Comparison of ENCODE assay signal across 1 cellular context in the genomic region with DNA sequence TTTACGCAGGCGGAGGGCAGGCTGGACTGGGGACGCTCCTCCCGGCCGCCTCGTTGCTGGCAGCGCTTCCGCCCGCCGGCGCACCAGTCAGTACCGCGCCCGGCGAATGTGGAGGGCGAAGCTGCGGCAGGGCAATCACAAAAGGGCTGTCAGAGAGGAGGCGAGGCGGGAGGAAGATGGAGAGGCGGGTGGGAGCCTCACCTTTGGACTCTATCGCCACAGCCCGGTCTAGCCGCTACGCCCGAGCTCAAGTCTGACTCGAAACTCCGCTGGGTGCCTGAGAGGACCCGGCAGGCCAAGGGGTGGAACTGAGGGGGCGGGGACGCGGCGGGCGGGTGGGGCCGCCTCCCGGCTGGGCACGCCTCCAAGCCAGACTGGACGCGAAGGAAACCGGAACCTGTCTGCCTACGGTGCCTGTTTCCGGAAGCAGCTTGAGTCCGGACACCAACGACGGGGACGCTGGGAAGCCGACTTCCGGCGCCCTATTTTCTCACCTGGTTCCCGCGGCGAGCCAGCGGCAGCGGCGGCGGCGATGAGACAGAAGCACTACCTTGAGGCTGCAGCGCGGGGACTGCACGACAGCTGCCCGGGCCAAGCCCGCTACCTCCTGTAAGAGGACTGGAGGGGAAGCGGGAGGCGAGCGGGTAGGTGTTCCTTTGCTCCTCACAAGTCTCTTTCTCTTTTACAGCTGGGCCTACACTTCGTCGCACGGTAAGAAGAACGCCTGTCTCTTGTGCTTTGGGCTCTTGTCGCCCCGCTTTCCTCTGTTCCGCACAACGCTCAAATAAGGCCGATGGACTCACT.
A peak's percentile ranks its signal among the peaks of the same experiment; 100 is the strongest.
TF ChIP-seq lines count a peak whose summit lies in the region.

A gene (plus strand): TSS at position 483 of the 804 bp plus-strand sequence.

TF ChIP-seq in HepG2, 621 proteins besides CTCF, POLR2A, EP300 and RAD21 (continued from another document and continues in another):
- TF ChIP-seq ZNF557 (CRISPR knock-in tag; IDR thresholded peaks at IDR 0.05), result no peak; the same call in 1 of the 2 replicates
- no peak for TF ChIP-seq HOXA9 (CRISPR knock-in tag; IDR thresholded peaks at IDR 0.05; ENCODE audit: borderline replicate concordance)
- TF ChIP-seq, protein P1, sequence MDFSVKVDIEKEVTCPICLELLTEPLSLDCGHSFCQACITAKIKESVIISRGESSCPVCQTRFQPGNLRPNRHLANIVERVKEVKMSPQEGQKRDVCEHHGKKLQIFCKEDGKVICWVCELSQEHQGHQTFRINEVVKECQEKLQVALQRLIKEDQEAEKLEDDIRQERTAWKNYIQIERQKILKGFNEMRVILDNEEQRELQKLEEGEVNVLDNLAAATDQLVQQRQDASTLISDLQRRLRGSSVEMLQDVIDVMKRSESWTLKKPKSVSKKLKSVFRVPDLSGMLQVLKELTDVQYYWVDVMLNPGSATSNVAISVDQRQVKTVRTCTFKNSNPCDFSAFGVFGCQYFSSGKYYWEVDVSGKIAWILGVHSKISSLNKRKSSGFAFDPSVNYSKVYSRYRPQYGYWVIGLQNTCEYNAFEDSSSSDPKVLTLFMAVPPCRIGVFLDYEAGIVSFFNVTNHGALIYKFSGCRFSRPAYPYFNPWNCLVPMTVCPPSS (IDR thresholded peaks at IDR 0.05), result no peak
- TF ChIP-seq, protein P2, sequence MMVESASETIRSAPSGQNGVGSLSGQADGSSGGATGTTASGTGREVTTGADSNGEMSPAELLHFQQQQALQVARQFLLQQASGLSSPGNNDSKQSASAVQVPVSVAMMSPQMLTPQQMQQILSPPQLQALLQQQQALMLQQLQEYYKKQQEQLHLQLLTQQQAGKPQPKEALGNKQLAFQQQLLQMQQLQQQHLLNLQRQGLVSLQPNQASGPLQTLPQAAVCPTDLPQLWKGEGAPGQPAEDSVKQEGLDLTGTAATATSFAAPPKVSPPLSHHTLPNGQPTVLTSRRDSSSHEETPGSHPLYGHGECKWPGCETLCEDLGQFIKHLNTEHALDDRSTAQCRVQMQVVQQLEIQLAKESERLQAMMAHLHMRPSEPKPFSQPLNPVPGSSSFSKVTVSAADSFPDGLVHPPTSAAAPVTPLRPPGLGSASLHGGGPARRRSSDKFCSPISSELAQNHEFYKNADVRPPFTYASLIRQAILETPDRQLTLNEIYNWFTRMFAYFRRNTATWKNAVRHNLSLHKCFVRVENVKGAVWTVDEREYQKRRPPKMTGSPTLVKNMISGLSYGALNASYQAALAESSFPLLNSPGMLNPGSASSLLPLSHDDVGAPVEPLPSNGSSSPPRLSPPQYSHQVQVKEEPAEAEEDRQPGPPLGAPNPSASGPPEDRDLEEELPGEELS (CRISPR knock-in tag; IDR thresholded peaks at IDR 0.05), result peak; percentile 65
- TF ChIP-seq, protein P3, sequence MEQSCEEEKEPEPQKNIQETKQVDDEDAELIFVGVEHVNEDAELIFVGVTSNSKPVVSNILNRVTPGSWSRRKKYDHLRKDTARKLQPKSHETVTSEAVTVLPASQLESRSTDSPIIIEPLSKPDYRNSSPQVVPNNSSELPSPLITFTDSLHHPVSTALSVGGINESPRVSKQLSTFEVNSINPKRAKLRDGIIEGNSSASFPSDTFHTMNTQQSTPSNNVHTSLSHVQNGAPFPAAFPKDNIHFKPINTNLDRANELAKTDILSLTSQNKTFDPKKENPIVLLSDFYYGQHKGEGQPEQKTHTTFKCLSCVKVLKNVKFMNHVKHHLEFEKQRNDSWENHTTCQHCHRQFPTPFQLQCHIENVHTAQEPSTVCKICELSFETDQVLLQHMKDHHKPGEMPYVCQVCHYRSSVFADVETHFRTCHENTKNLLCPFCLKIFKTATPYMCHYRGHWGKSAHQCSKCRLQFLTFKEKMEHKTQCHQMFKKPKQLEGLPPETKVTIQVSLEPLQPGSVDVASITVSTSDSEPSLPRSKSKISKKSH (CRISPR knock-in tag; IDR thresholded peaks at IDR 0.05; ENCODE audit: borderline replicate concordance), result peak; percentile 16; the same call in 1 of the 2 replicates
- TF ChIP-seq, protein P4, sequence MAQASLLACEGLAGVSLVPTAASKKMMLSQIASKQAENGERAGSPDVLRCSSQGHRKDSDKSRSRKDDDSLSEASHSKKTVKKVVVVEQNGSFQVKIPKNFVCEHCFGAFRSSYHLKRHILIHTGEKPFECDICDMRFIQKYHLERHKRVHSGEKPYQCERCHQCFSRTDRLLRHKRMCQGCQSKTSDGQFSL (CRISPR knock-in tag; IDR thresholded peaks at IDR 0.05), result peak; percentile 63; the same call in 1 of the 2 replicates
- TF ChIP-seq HNRNPH1 (optimal IDR thresholded peaks at IDR 0.05; ENCODE audit: low read depth, low read length), result no peak
- TF ChIP-seq NRL (CRISPR knock-in tag; IDR thresholded peaks at IDR 0.05; ENCODE audit: borderline replicate concordance), result peak; percentile 60
- TF ChIP-seq, protein P5, sequence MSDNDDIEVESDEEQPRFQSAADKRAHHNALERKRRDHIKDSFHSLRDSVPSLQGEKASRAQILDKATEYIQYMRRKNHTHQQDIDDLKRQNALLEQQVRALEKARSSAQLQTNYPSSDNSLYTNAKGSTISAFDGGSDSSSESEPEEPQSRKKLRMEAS (IDR thresholded peaks at IDR 0.05), result peak; percentile 75
- TF ChIP-seq ZNF451 (CRISPR knock-in tag; IDR thresholded peaks at IDR 0.05), result peak; percentile 85
- TF ChIP-seq, protein P6, sequence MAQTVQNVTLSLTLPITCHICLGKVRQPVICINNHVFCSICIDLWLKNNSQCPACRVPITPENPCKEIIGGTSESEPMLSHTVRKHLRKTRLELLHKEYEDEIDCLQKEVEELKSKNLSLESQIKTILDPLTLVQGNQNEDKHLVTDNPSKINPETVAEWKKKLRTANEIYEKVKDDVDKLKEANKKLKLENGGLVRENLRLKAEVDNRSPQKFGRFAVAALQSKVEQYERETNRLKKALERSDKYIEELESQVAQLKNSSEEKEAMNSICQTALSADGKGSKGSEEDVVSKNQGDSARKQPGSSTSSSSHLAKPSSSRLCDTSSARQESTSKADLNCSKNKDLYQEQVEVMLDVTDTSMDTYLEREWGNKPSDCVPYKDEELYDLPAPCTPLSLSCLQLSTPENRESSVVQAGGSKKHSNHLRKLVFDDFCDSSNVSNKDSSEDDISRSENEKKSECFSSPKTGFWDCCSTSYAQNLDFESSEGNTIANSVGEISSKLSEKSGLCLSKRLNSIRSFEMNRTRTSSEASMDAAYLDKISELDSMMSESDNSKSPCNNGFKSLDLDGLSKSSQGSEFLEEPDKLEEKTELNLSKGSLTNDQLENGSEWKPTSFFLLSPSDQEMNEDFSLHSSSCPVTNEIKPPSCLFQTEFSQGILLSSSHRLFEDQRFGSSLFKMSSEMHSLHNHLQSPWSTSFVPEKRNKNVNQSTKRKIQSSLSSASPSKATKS (CRISPR knock-in tag; IDR thresholded peaks at IDR 0.05), result 0 out of 2 replicates have a peak, but pooled peaks have one; percentile 68
- no peak for TF ChIP-seq ZNF260 (CRISPR knock-in tag; IDR thresholded peaks at IDR 0.05; ENCODE audit: borderline replicate concordance, low read depth)
- TF ChIP-seq, protein P7, sequence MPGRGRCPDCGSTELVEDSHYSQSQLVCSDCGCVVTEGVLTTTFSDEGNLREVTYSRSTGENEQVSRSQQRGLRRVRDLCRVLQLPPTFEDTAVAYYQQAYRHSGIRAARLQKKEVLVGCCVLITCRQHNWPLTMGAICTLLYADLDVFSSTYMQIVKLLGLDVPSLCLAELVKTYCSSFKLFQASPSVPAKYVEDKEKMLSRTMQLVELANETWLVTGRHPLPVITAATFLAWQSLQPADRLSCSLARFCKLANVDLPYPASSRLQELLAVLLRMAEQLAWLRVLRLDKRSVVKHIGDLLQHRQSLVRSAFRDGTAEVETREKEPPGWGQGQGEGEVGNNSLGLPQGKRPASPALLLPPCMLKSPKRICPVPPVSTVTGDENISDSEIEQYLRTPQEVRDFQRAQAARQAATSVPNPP (CRISPR knock-in tag; IDR thresholded peaks at IDR 0.05), result peak; percentile 69; the same call in 1 of the 2 replicates
- TF ChIP-seq, protein P8, sequence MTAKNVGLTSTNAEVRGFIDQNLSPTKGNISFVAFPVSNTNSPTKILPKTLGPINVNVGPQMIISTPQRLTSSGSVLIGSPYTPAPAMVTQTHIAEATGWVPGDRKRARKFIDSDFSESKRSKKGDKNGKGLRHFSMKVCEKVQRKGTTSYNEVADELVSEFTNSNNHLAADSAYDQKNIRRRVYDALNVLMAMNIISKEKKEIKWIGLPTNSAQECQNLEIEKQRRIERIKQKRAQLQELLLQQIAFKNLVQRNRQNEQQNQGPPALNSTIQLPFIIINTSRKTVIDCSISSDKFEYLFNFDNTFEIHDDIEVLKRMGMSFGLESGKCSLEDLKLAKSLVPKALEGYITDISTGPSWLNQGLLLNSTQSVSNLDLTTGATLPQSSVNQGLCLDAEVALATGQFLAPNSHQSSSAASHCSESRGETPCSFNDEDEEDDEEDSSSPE (CRISPR knock-in tag; IDR thresholded peaks at IDR 0.05), result peak; percentile 66
- TF ChIP-seq, protein P9, sequence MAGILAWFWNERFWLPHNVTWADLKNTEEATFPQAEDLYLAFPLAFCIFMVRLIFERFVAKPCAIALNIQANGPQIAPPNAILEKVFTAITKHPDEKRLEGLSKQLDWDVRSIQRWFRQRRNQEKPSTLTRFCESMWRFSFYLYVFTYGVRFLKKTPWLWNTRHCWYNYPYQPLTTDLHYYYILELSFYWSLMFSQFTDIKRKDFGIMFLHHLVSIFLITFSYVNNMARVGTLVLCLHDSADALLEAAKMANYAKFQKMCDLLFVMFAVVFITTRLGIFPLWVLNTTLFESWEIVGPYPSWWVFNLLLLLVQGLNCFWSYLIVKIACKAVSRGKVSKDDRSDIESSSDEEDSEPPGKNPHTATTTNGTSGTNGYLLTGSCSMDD (CRISPR knock-in tag; IDR thresholded peaks at IDR 0.05), result no peak
- peak; percentile 84; the same call in 1 of the 2 replicates for TF ChIP-seq ZNF614 (CRISPR knock-in tag; IDR thresholded peaks at IDR 0.05; ENCODE audit: borderline replicate concordance)
- peak; percentile 62; the same call in 1 of the 2 replicates for TF ChIP-seq SP2 (CRISPR knock-in tag; IDR thresholded peaks at IDR 0.05)
- no peak for TF ChIP-seq TRIM24 (CRISPR knock-in tag; IDR thresholded peaks at IDR 0.05)
- TF ChIP-seq KMT2B (CRISPR knock-in tag; IDR thresholded peaks at IDR 0.05), result peak; percentile 94
- no peak for TF ChIP-seq SOX6 (IDR thresholded peaks at IDR 0.05)
- TF ChIP-seq SOX6 (CRISPR knock-in tag; IDR thresholded peaks at IDR 0.05), result peak; percentile 77
- TF ChIP-seq, protein P10, sequence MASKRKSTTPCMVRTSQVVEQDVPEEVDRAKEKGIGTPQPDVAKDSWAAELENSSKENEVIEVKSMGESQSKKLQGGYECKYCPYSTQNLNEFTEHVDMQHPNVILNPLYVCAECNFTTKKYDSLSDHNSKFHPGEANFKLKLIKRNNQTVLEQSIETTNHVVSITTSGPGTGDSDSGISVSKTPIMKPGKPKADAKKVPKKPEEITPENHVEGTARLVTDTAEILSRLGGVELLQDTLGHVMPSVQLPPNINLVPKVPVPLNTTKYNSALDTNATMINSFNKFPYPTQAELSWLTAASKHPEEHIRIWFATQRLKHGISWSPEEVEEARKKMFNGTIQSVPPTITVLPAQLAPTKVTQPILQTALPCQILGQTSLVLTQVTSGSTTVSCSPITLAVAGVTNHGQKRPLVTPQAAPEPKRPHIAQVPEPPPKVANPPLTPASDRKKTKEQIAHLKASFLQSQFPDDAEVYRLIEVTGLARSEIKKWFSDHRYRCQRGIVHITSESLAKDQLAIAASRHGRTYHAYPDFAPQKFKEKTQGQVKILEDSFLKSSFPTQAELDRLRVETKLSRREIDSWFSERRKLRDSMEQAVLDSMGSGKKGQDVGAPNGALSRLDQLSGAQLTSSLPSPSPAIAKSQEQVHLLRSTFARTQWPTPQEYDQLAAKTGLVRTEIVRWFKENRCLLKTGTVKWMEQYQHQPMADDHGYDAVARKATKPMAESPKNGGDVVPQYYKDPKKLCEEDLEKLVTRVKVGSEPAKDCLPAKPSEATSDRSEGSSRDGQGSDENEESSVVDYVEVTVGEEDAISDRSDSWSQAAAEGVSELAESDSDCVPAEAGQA (IDR thresholded peaks at IDR 0.05; ENCODE audit: low read depth), result peak; percentile 83; the same call in 1 of the 2 replicates
- TF ChIP-seq, protein P10 (CRISPR knock-in tag; IDR thresholded peaks at IDR 0.05; ENCODE audit: borderline replicate concordance), result 0 out of 2 replicates have a peak, but pooled peaks have one; percentile 80
- peak; percentile 69 for TF ChIP-seq ZMAT3 (CRISPR knock-in tag; conservative IDR thresholded peaks at IDR 0.05)
